In the genomic region with DNA sequence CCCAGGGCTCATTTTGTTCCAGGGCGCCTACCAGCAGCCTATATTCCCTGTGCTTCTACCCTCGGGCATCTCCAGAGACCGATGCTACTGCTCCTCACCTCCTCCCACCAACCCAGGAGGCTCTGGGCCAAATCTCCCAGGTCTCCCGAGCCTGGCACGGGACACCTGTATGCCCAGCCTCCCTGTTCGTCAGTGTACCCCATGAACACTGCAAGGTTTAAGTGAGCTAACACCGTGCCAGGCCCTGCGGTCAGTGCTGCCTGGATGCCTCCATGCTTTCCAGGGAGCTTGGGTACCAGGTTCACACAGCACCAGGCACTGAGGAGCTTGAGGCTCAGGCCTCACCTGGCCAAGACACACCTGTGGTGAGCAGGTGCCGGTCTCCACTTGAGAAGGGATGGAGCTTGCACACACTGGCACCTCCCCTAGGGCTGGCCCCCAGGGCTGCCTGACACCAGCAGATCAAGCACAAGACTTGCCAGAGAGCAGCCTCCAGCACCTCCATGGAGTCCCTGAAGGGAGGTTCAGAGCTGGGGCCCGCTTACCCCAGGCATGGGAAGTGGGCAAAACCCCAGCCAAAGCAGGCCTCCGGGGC, we compare ENCODE assay signal across 24 cellular contexts.
"Had no signal": no experiment of that assay in that cellular context is flagged by ENCODE, and none has a peak within 500 bp of the region (broad histone marks: within the 10 kb centered on the region; RNA-seq: fewer than 3 reads in every experiment).

No MANE protein-coding gene starts in this region.

- H3K27me3 Mint-ChIP-seq: activated B cell treated with CpG ODN at 0.5 μM for 24 hours; activated CD4-positive, alpha-beta T cell treated with anti-CD3 and anti-CD28 coated beads for 36 hours; activated T-cell treated with anti-CD3 and anti-CD28 coated beads, Interleukin-2, amount 50 U/mL, for 24 hours; activated T-helper 17 cell treated with anti-CD3 and anti-CD28 coated beads, Interleukin-2, amount 50 U/mL, for 72 hours; naive thymus-derived CD4-positive, alpha-beta T cell; stimulated activated naive CD8-positive, alpha-beta T cell treated with anti-CD3 and anti-CD28 coated beads, Interleukin-15, Interleukin-2, amounts not matched to agents 100 ng/mL and 50 ng/mL, for 24 hours had no signal

- H3K4me3 ChIP-seq: ascending aorta, colonic mucosa, gastroesophageal sphincter, spleen, transverse colon, uterus had no signal

- ATAC-seq: activated CD4-positive, alpha-beta T cell treated with anti-CD3 and anti-CD28 coated beads for 36 hours; activated naive CD4-positive, alpha-beta T cell treated with anti-CD3 and anti-CD28 coated beads, Interleukin-2, amount 50 U/mL, for 72 hours; activated T-helper 17 cell treated with anti-CD3 and anti-CD28 coated beads, Interleukin-2, amount 50 U/mL, for 72 hours; gastroesophageal sphincter; left lobe of liver; naive thymus-derived CD4-positive, alpha-beta T cell had no signal

- H3K9me3 ChIP-seq: ascending aorta, colonic mucosa, gastroesophageal sphincter, spleen, transverse colon, uterus had no signal

- H3K27ac ChIP-seq: ascending aorta, brain microvascular endothelial cell, colonic mucosa, gastroesophageal sphincter, transverse colon, uterus had no signal

- H3K36me3 ChIP-seq: ascending aorta, brain microvascular endothelial cell, colonic mucosa, transverse colon, uterus had no signal

- H3K27ac Mint-ChIP-seq: activated CD4-positive, alpha-beta T cell treated with anti-CD3 and anti-CD28 coated beads for 36 hours; activated naive CD4-positive, alpha-beta T cell treated with anti-CD3 and anti-CD28 coated beads, Interleukin-2, amount 50 U/mL, for 72 hours; activated T-cell treated with anti-CD3 and anti-CD28 coated beads, Interleukin-2, amount 50 U/mL, for 24 hours; activated T-helper 17 cell treated with anti-CD3 and anti-CD28 coated beads, Interleukin-2, amount 50 U/mL, for 72 hours; endodermal cell; naive thymus-derived CD4-positive, alpha-beta T cell; stimulated activated naive CD8-positive, alpha-beta T cell treated with anti-CD3 and anti-CD28 coated beads, Interleukin-15, Interleukin-2, amounts not matched to agents 100 ng/mL and 50 ng/mL, for 24 hours had no signal

- H3K4me3 Mint-ChIP-seq: activated B cell treated with CpG ODN at 0.5 μM for 24 hours; activated CD4-positive, alpha-beta T cell treated with anti-CD3 and anti-CD28 coated beads for 36 hours; activated T-cell treated with anti-CD3 and anti-CD28 coated beads, Interleukin-2, amount 50 U/mL, for 24 hours; activated T-helper 17 cell treated with anti-CD3 and anti-CD28 coated beads, Interleukin-2, amount 50 U/mL, for 72 hours; endodermal cell; naive thymus-derived CD4-positive, alpha-beta T cell; neural crest cell; stimulated activated naive CD8-positive, alpha-beta T cell treated with anti-CD3 and anti-CD28 coated beads, Interleukin-15, Interleukin-2, amounts not matched to agents 100 ng/mL and 50 ng/mL, for 24 hours had no signal

- H3K27me3 ChIP-seq: ascending aorta, brain microvascular endothelial cell, colonic mucosa, gastroesophageal sphincter, spleen, transverse colon, uterus had no signal

- H3K9me3 Mint-ChIP-seq: activated B cell treated with CpG ODN at 0.5 μM for 24 hours; activated naive CD4-positive, alpha-beta T cell treated with anti-CD3 and anti-CD28 coated beads, Interleukin-2, amount 50 U/mL, for 72 hours; activated T-cell treated with anti-CD3 and anti-CD28 coated beads, Interleukin-2, amount 50 U/mL, for 24 hours; activated T-helper 17 cell treated with anti-CD3 and anti-CD28 coated beads, Interleukin-2, amount 50 U/mL, for 72 hours; endodermal cell; naive thymus-derived CD4-positive, alpha-beta T cell; neural crest cell; stimulated activated naive CD8-positive, alpha-beta T cell treated with anti-CD3 and anti-CD28 coated beads, Interleukin-15, Interleukin-2, amounts not matched to agents 100 ng/mL and 50 ng/mL, for 24 hours had no signal

- DNase-seq: activated B cell treated with CpG ODN at 0.5 μM for 24 hours; activated CD4-positive, alpha-beta T cell treated with anti-CD3 and anti-CD28 coated beads for 36 hours; activated CD4-positive, alpha-beta T cell treated with anti-CD3 and anti-CD28 coated beads, Interleukin-2, amount 50 U/mL, for 4 hours; activated CD8-positive, alpha-beta memory T cell treated with anti-CD3 and anti-CD28 coated beads for 24 hours; activated CD8-positive, alpha-beta memory T cell treated with anti-CD3 and anti-CD28 coated beads, Interleukin-2, amount 50 U/mL, for 4 hours; activated T-cell treated with anti-CD3 and anti-CD28 coated beads, Interleukin-2, amount 50 U/mL, for 24 hours; brain microvascular endothelial cell; colonic mucosa; endodermal cell; head of caudate nucleus; kidney; naive thymus-derived CD4-positive, alpha-beta T cell; spleen; stimulated activated CD4-positive, alpha-beta T cell treated with anti-CD3 and anti-CD28 coated beads, Interleukin-4, amount 100 ng/mL, for 24 hours; T1000; transverse colon; uterus had no signal

- H3K36me3 Mint-ChIP-seq: activated naive CD4-positive, alpha-beta T cell treated with anti-CD3 and anti-CD28 coated beads, Interleukin-2, amount 50 U/mL, for 72 hours had no signal
